In genomic region chr13:93881418-93881817, GRCh38 we compare ENCODE assay signal across 19 cellular contexts.
DNase-seq lines count a peak whose midpoint lies in the region; ATAC-seq, FAIRE-seq and TF ChIP-seq lines count a peak whose summit lies in the region.
"Had no signal": no experiment of that assay in that cellular context is flagged by ENCODE, and none has a peak within 500 bp of the region (broad histone marks: within the 10 kb centered on the region; RNA-seq: fewer than 3 reads in every experiment).

No MANE protein-coding gene starts in this region.

- FAIRE-seq in H54 (lab: Jason Lieb, UNC): peak; percentile 94
- FAIRE-seq: HepG2 had no signal

- H3K4me1 ChIP-seq in effector memory CD4-positive, alpha-beta T cell (ENCODE audit: control insufficient read depth, insufficient read depth, low read length, poor library complexity, severe bottlenecking): no peaks in the 10 kb centered on the region
- H3K4me1 ChIP-seq: HAP-1 had no signal

- peak; percentile 14 for DNase-seq in ACHN
- DNase-seq in H54 (ENCODE audit: insufficient read length, low spot score): no peak
- DNase-seq in SK-N-MC (ENCODE audit: low read depth, low spot score): no peak
- DNase-seq in foreskin fibroblast: peak; percentile 32 to 50
- no peak for DNase-seq in effector memory CD4-positive, alpha-beta T cell
- no peak for DNase-seq in T-helper 9 cell
- no peak for DNase-seq in D341Med (ENCODE audit: low spot score)
- DNase-seq: C1 segment of cervical spinal cord, DMS79 treated with DMSO at 0.1 percent for 48 hours, GDM1, KG1, NCI-H187 treated with DMSO at 0.1 percent for 48 hours, NCI-H2227 treated with DMSO at 0.1 percent for 48 hours, NCI-H524, PC-3, SJCRH30 had no signal

- TF ChIP-seq POLR2A in H54 (IDR thresholded peaks at IDR 0.05; ENCODE audit: low read depth, low read length): no peak

- no peak overlapping the region for H3K9ac ChIP-seq in SK-N-MC (ENCODE audit: insufficient read length)

- no peak for TF ChIP-seq CTCF in foreskin fibroblast (IDR thresholded peaks at IDR 0.05; ENCODE audit: low read depth, low read length)

- in situ Hi-C loops in ACHN (cut with HindIII; ENCODE audit: low pct_ligation_motif_present, low pct_unique_long_range_greater_than_20kb, low sequenced_read_pairs): no loop called here

- H3K4me3 ChIP-seq in SK-N-MC (no peak overlapping the region), foreskin fibroblast (ENCODE audit: low read depth in 1 of 2, low read length in 2 of 2) (no peak overlapping the region)
- no peak overlapping the region for H3K4me3 ChIP-seq in effector memory CD4-positive, alpha-beta T cell (ENCODE audit: insufficient read depth, low read depth, low read length, poor library complexity, severe bottlenecking)
- H3K4me3 ChIP-seq: HAP-1, SJCRH30 had no signal

- 0 out of 2 replicates have a peak overlapping the region, but pooled peaks have one; percentile 13 for H3K27ac ChIP-seq in SK-N-MC
- H3K27ac ChIP-seq in effector memory CD4-positive, alpha-beta T cell (ENCODE audit: insufficient read depth, low read length, poor library complexity, severe bottlenecking): no peak overlapping the region

- no peaks in the 10 kb centered on the region for H3K27me3 ChIP-seq in effector memory CD4-positive, alpha-beta T cell (replicated peaks; ENCODE audit: control insufficient read depth, insufficient read depth, low read length, poor library complexity, severe bottlenecking)
- H3K27me3 ChIP-seq: SJCRH30 had no signal

- H3K9me3 ChIP-seq in SK-N-MC (ENCODE audit: low read depth, low read length): no peaks in the 10 kb centered on the region
- H3K9me3 ChIP-seq in effector memory CD4-positive, alpha-beta T cell (ENCODE audit: control insufficient read depth, low read length): no peaks in the 10 kb centered on the region
- H3K9me3 ChIP-seq: HAP-1, SJCRH30 had no signal

- no peaks in the 10 kb centered on the region for H3K36me3 ChIP-seq in SK-N-MC (ENCODE audit: insufficient read depth, low read length)
- no peaks in the 10 kb centered on the region for H3K36me3 ChIP-seq in effector memory CD4-positive, alpha-beta T cell (ENCODE audit: control insufficient read depth, insufficient read depth, low read length)
- H3K36me3 ChIP-seq: HAP-1, SJCRH30 had no signal

- ATAC-seq in HG03039 (IDR thresholded peaks at IDR 0.05; ENCODE audit: unreplicated experiment): no peak
- ATAC-seq: HepG2, PC-3 had no signal

Comparison
In these comparisons a context has a peak if more than half of its experiments do, and no peak if none do; other contexts are left out.
1. DNase-seq: peak in ACHN (single experiment) and foreskin fibroblast (2 of 2); none in H54 (single experiment), SK-N-MC (single experiment), effector memory CD4-positive, alpha-beta T cell (0 of 3), T-helper 9 cell (single experiment) and D341Med (single experiment).